In the genomic region with DNA sequence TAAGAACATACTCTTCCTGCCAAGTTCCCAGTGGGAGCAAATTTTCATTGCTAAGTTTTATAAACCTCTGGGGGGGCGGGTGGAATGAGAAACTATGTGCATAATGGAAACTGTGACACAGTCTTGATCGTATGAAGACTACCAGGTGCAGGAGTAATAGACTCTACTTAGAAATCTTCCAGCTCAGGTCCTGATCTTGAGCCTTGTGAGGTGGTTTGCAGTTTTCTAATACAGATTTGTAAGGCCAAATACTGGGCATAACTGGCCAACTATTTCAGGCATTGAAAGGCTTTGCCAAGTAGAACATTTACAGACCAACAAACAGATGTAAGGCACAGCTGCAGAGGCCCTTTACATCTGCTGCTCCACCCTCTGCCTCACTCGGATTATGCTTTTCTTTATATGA, we compare ENCODE assay signal across 8 cellular contexts.
DNase-seq lines count a peak whose midpoint lies in the region; ATAC-seq and TF ChIP-seq lines count a peak whose summit lies in the region.

No MANE protein-coding gene starts in this region.

- H3K4me3 ChIP-seq in heart left ventricle (no peak overlapping the region), BE2C (ENCODE audit: low read depth, low read length) (no peak overlapping the region)

- peak overlapping the region in 11 of 12 donors; percentile 22 to 77 (median 66) for H3K27ac ChIP-seq in heart left ventricle

- ATAC-seq in Right ventricle myocardium inferior (peak; percentile 63), HG03460 (IDR thresholded peaks at IDR 0.05; ENCODE audit: unreplicated experiment) (peak; percentile 57), heart left ventricle (peak; percentile 56 to 82 (median 71)), HG03280 (IDR thresholded peaks at IDR 0.05; ENCODE audit: unreplicated experiment) (no peak)

- H3K4me1 ChIP-seq in heart left ventricle (peaks cover 0 to 34% (median 25%) of the 10 kb centered on the region in 12 donors), BE2C (peaks cover 22% of the 10 kb centered on the region)

- TF ChIP-seq POLR2A in heart left ventricle (IDR thresholded peaks at IDR 0.05), result no peak

- 59 to 67% (median 65%) methylated on average over 3 of the region's 3 CpGs for WGBS in heart left ventricle, 4 donors

- H3K36me3 ChIP-seq in heart left ventricle (peaks cover 0 to 48% (median 21%) of the 10 kb centered on the region in 9 donors), BE2C (peaks cover 17% of the 10 kb centered on the region)

- H3K27me3 ChIP-seq in heart left ventricle, result no peaks in the 10 kb centered on the region
- no peaks in the 10 kb centered on the region for H3K27me3 ChIP-seq in BE2C

- H3K9me3 ChIP-seq in heart left ventricle (peaks cover 0 to 4% (median 0%) of the 10 kb centered on the region in 12 donors), BE2C (no peaks in the 10 kb centered on the region)

- intact Hi-C loops in Right ventricle myocardium inferior (cut with DNase I), result no loop called here
- intact Hi-C loops in cardiac septum (cut with DNase I), result loop anchor here (5.0 kb wide), 1 partner anchor 37 kb away; no protein-coding TSS in a partner anchor
- intact Hi-C loops in heart left ventricle (cut with DNase I), result no loop called here

- DNase-seq in Right ventricle myocardium inferior (ENCODE audit: missing footprints) (no peak), cardiac septum (ENCODE audit: low spot score) (no peak), heart left ventricle (peak in 3 of 5 donors; percentile 35 to 59 (median 48)), NCI-H345 treated with DMSO at 0.1 percent for 48 hours (lab: John Stamatoyannopoulos, UW; ENCODE audit: unreplicated experiment) (no peak), BE2C (no peak)
- DNase-seq in activated CD8-positive, alpha-beta memory T cell treated with anti-CD3 and anti-CD28 coated beads, Interleukin-2, amount 50 U/mL, for 4 hours, result no peak

- no peak for TF ChIP-seq CTCF in heart left ventricle (IDR thresholded peaks at IDR 0.05)
- no peak for TF ChIP-seq CTCF in BE2C (IDR thresholded peaks at IDR 0.05; ENCODE audit: low read depth, low read length)

Comparison
In these comparisons a context has a peak if more than half of its experiments do, and no peak if none do; other contexts are left out.
1. DNase-seq: peak in heart left ventricle (3 of 5); none in Right ventricle myocardium inferior (single experiment), cardiac septum (single experiment), NCI-H345 treated with DMSO at 0.1 percent for 48 hours (single experiment), activated CD8-positive, alpha-beta memory T cell treated with anti-CD3 and anti-CD28 coated beads, Interleukin-2, amount 50 U/mL, for 4 hours (single experiment) and BE2C (single experiment).